In the genomic region with DNA sequence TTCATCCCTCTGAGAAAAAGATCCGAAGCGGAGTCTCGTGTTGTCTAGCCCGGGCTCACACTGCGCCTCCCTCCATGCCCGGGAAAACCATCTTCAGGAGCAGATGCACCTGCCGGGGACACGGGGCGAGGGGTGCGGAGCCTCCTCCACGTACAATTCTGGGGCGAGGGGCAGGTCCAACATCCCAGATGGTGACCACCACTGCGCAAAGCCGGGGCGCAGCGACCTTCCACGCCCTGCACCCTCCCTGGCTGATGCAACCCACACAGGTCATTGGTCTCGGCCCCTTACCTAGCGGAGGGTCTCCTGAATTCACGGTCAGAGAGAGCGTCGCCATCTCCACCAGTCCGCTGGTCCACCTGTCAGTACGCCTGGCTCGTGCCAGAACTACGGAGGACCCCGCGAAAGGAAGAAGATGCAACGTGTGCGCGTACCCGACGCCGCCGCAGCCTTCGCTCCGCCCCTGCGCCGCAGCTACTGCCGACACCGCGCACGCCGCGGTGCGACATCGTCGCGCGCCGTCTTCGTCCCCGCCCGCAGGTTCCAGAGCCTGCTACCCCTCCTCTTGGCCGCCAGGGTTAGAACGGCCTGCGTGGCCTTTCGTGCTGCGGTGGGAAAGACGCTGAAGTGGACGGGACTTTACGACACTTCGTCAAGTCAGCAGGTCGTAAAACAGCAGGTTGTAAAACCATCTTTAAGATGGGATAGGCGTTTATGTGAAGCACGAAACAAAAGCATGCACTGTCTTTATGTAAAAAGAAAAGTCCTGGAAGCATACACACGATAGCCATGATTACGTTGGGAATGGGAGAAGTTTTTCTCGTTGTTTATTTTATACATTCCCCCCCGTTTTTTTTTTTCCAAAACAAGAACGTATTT, we compare ENCODE assay signal across 1 cellular context.
A peak's percentile ranks its signal among the peaks of the same experiment; 100 is the strongest.
TF ChIP-seq lines count a peak whose summit lies in the region.

TSS of gene EPRS1 (minus strand) at position 454 of the 879 bp plus-strand sequence. CDS start at position 337, 117 bp downstream.

TF ChIP-seq in HepG2, 621 proteins besides CTCF, POLR2A, EP300 and RAD21 (continued from another document and continues in another):
- no peak; the same call in 1 of the 2 replicates for TF ChIP-seq ZNF773 (CRISPR knock-in tag; IDR thresholded peaks at IDR 0.05; ENCODE audit: borderline replicate concordance)
- no peak for TF ChIP-seq TEAD2 (CRISPR knock-in tag; IDR thresholded peaks at IDR 0.05)
- no peak for TF ChIP-seq HNRNPL (IDR thresholded peaks at IDR 0.05; ENCODE audit: low read depth, low read length)
- TF ChIP-seq FOXP4 (CRISPR knock-in tag; IDR thresholded peaks at IDR 0.05) = no peak
- TF ChIP-seq ZNF124 (CRISPR knock-in tag; IDR thresholded peaks at IDR 0.05) = peak; percentile 88
- TF ChIP-seq ZNF782 (CRISPR knock-in tag; IDR thresholded peaks at IDR 0.05; ENCODE audit: borderline replicate concordance) = no peak
- no peak for TF ChIP-seq HMG20A (CRISPR knock-in tag; IDR thresholded peaks at IDR 0.05; ENCODE audit: borderline replicate concordance)
- no peak for TF ChIP-seq ZNF431 (CRISPR knock-in tag; IDR thresholded peaks at IDR 0.05; ENCODE audit: borderline replicate concordance, low read depth)
- TF ChIP-seq HDAC2 (CRISPR knock-in tag; IDR thresholded peaks at IDR 0.05) = peak; percentile 85
- TF ChIP-seq ZNF746 (CRISPR knock-in tag; IDR thresholded peaks at IDR 0.05) = 0 out of 2 replicates have a peak, but pooled peaks have one; percentile 41
- TF ChIP-seq, protein P1, sequence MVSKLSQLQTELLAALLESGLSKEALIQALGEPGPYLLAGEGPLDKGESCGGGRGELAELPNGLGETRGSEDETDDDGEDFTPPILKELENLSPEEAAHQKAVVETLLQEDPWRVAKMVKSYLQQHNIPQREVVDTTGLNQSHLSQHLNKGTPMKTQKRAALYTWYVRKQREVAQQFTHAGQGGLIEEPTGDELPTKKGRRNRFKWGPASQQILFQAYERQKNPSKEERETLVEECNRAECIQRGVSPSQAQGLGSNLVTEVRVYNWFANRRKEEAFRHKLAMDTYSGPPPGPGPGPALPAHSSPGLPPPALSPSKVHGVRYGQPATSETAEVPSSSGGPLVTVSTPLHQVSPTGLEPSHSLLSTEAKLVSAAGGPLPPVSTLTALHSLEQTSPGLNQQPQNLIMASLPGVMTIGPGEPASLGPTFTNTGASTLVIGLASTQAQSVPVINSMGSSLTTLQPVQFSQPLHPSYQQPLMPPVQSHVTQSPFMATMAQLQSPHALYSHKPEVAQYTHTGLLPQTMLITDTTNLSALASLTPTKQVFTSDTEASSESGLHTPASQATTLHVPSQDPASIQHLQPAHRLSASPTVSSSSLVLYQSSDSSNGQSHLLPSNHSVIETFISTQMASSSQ (IDR thresholded peaks at IDR 0.05; ENCODE audit: low read depth) = no peak
- TF ChIP-seq, protein P1 (CRISPR knock-in tag; IDR thresholded peaks at IDR 0.05; ENCODE audit: borderline replicate concordance) = peak; percentile 40; the same call in 1 of the 2 replicates
- TF ChIP-seq NKX3-1 (CRISPR knock-in tag; IDR thresholded peaks at IDR 0.05) = no peak; the same call in 1 of the 2 replicates
- peak; percentile 65; the same call in 1 of the 2 replicates for TF ChIP-seq MEIS1 (CRISPR knock-in tag; IDR thresholded peaks at IDR 0.05; ENCODE audit: borderline replicate concordance)
- TF ChIP-seq POLR2AphosphoS2 (IDR thresholded peaks at IDR 0.05; ENCODE audit: low read depth, low read length) = no peak
- TF ChIP-seq HNRNPH1 (optimal IDR thresholded peaks at IDR 0.05; ENCODE audit: low read depth, low read length) = no peak
- peak; percentile 68; the same call in 1 of the 2 replicates for TF ChIP-seq ZBTB34 (CRISPR knock-in tag; IDR thresholded peaks at IDR 0.05)
- TF ChIP-seq, protein P2, sequence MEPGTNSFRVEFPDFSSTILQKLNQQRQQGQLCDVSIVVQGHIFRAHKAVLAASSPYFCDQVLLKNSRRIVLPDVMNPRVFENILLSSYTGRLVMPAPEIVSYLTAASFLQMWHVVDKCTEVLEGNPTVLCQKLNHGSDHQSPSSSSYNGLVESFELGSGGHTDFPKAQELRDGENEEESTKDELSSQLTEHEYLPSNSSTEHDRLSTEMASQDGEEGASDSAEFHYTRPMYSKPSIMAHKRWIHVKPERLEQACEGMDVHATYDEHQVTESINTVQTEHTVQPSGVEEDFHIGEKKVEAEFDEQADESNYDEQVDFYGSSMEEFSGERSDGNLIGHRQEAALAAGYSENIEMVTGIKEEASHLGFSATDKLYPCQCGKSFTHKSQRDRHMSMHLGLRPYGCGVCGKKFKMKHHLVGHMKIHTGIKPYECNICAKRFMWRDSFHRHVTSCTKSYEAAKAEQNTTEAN (CRISPR knock-in tag; conservative IDR thresholded peaks at IDR 0.05) = peak; percentile 56; the same call in 1 of the 2 replicates
- TF ChIP-seq MEF2D (CRISPR knock-in tag; IDR thresholded peaks at IDR 0.05) = peak; percentile 70; the same call in 1 of the 2 replicates
- TF ChIP-seq ZNF225 (CRISPR knock-in tag; IDR thresholded peaks at IDR 0.05) = peak; percentile 94
- TF ChIP-seq ZNF30 (CRISPR knock-in tag; IDR thresholded peaks at IDR 0.05) = no peak
- TF ChIP-seq ZBTB8A (CRISPR knock-in tag; IDR thresholded peaks at IDR 0.05; ENCODE audit: borderline replicate concordance, low read depth) = no peak
- TF ChIP-seq ZNF615 (CRISPR knock-in tag; IDR thresholded peaks at IDR 0.05; ENCODE audit: borderline replicate concordance) = no peak; the same call in 1 of the 2 replicates
- no peak for TF ChIP-seq NR2F1 (CRISPR knock-in tag; IDR thresholded peaks at IDR 0.05)
- no peak for TF ChIP-seq AFF4 (CRISPR knock-in tag; IDR thresholded peaks at IDR 0.05)
- TF ChIP-seq ZNF331 (CRISPR knock-in tag; IDR thresholded peaks at IDR 0.05) = peak; percentile 90
- no peak; the same call in 1 of the 2 replicates for TF ChIP-seq DNMT3B (CRISPR knock-in tag; conservative IDR thresholded peaks at IDR 0.05)
- no peak for TF ChIP-seq TBP (CRISPR knock-in tag; IDR thresholded peaks at IDR 0.05)
- TF ChIP-seq ZNF781 (CRISPR knock-in tag; IDR thresholded peaks at IDR 0.05; ENCODE audit: borderline replicate concordance, not compliant biosample characterization) = peak; percentile 55
- TF ChIP-seq RBAK (CRISPR knock-in tag; IDR thresholded peaks at IDR 0.05) = no peak
- TF ChIP-seq GTF2F1 (IDR thresholded peaks at IDR 0.05; ENCODE audit: low read length) = no peak
- TF ChIP-seq, protein P3, sequence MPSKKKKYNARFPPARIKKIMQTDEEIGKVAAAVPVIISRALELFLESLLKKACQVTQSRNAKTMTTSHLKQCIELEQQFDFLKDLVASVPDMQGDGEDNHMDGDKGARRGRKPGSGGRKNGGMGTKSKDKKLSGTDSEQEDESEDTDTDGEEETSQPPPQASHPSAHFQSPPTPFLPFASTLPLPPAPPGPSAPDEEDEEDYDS (CRISPR knock-in tag; IDR thresholded peaks at IDR 0.05) = peak; percentile 85
- TF ChIP-seq ZFY (CRISPR knock-in tag; IDR thresholded peaks at IDR 0.05) = peak; percentile 91
- TF ChIP-seq EZH2 (conservative IDR thresholded peaks at IDR 0.05; ENCODE audit: low read depth, low read length) = no peak
- peak; percentile 80; the same call in 1 of the 2 replicates for TF ChIP-seq TP53 (CRISPR knock-in tag; conservative IDR thresholded peaks at IDR 0.05)
- TF ChIP-seq SIN3A (IDR thresholded peaks at IDR 0.05; ENCODE audit: borderline replicate concordance, low read depth, low read length) = peak; percentile 83; the same call in 1 of the 2 replicates
- TF ChIP-seq BRD4 (CRISPR knock-in tag; IDR thresholded peaks at IDR 0.05) = no peak
- no peak for TF ChIP-seq IRF1 (CRISPR knock-in tag; IDR thresholded peaks at IDR 0.05; ENCODE audit: low read depth)
- TF ChIP-seq, protein P4, sequence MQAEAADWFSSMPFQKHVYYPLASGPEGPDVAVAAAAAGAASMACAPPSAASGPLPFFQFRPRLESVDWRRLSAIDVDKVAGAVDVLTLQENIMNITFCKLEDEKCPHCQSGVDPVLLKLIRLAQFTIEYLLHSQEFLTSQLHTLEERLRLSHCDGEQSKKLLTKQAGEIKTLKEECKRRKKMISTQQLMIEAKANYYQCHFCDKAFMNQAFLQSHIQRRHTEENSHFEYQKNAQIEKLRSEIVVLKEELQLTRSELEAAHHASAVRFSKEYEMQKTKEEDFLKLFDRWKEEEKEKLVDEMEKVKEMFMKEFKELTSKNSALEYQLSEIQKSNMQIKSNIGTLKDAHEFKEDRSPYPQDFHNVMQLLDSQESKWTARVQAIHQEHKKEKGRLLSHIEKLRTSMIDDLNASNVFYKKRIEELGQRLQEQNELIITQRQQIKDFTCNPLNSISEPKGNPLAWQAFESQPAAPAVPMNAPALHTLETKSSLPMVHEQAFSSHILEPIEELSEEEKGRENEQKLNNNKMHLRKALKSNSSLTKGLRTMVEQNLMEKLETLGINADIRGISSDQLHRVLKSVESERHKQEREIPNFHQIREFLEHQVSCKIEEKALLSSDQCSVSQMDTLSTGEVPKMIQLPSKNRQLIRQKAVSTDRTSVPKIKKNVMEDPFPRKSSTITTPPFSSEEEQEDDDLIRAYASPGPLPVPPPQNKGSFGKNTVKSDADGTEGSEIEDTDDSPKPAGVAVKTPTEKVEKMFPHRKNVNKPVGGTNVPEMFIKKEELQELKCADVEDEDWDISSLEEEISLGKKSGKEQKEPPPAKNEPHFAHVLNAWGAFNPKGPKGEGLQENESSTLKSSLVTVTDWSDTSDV (CRISPR knock-in tag; IDR thresholded peaks at IDR 0.05) = 0 out of 2 replicates have a peak, but pooled peaks have one; percentile 57
